Comparison of ENCODE assay signal across 9 cellular contexts in the genomic region with DNA sequence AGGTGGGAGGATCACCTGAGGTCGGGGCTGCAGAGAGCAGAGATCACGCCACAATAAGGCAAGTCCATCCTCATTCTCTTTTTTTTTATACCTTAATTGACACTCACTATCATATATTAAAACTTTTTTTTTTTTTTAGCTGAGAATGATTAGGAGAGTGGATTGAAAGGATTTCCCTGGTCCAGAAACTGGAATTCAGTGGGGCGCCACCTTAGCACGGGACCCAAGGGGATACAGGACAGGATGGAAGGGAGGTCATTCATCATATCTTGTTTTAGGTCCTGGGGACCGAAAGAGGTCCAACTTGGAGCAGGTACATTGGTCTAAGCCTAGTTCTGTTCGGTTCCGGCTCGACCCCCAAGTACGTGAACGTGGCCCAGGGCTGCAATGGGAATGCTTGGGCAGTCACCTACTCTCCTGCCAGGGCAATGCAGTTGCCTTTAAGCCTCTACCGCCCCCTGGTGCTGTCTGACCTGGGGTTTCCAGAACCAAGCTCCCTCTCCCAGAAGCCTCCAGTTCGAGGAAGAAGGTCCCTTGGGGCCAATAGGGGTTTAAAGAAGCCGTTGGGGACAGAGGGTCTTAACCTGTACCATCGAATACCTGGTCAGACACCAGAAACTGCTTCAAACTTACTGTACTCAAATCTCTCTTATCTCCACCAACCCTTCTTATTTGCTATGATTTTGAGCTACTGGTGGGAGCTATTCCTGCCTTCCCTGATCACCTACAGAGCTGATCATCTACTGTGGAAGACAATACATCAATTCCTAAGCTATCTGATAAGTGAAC. TPM values are rescaled to one million over a fixed set of nuclear protein-coding genes. Genes with fewer than 3 reads are reported as not detected.
DNase-seq lines count a peak whose midpoint lies in the region; ATAC-seq and TF ChIP-seq lines count a peak whose summit lies in the region.
"Had no signal": no experiment of that assay in that cellular context is flagged by ENCODE, and none has a peak within 500 bp of the region (broad histone marks: within the 10 kb centered on the region; RNA-seq: fewer than 3 reads in every experiment).

No MANE protein-coding gene starts in this region.

- H3K4me3 ChIP-seq in NB4 (ENCODE audit: low read depth, low read length) (no peak overlapping the region), tibial artery (no peak overlapping the region)

- H3K27ac ChIP-seq in tibial artery: no peak overlapping the region

- H3K36me3 ChIP-seq in tibial artery: no peaks in the 10 kb centered on the region

- TF ChIP-seq CTCF in GM10266 (IDR thresholded peaks at IDR 0.05; ENCODE audit: control insufficient read depth, insufficient read depth, low read depth, missing control alignments): peak; percentile 71
- peak; percentile 80 for TF ChIP-seq CTCF in NB4 (IDR thresholded peaks at IDR 0.05; ENCODE audit: low read depth, low read length)
- peak; percentile 49 to 56 for TF ChIP-seq CTCF in tibial artery (IDR thresholded peaks at IDR 0.05)

- ATAC-seq in GM18909 (IDR thresholded peaks at IDR 0.05; ENCODE audit: poor library complexity, unreplicated experiment) (no peak), GM19467 (IDR thresholded peaks at IDR 0.05; ENCODE audit: unreplicated experiment) (no peak)

- no peaks in the 10 kb centered on the region for H3K4me1 ChIP-seq in tibial artery

- no peak for TF ChIP-seq POLR2A in NB4 (IDR thresholded peaks at IDR 0.05; ENCODE audit: extremely low read depth, insufficient read length)

- intact Hi-C loops in tibial artery (cut with DNase I; ENCODE audit: low total_unique reads): no loop called here

- DNase-seq in GM10266 (ENCODE audit: extremely low spot score) (peak; percentile 86), NB4 (ENCODE audit: low read depth) (peak; percentile 74), ecto neural progenitor cell (ENCODE audit: low spot score) (peak; percentile 74), mucosa of gallbladder (ENCODE audit: low spot score) (peak; percentile 59), tibial artery (peak; percentile 53 to 77)
- DNase-seq in activated CD4-positive, alpha-beta T cell treated with anti-CD3 and anti-CD28 coated beads for 24 hours (ENCODE audit: low read depth in 2 of 2): peak; percentile 31 to 56
- DNase-seq: activated B cell treated with CpG ODN at 0.5 μM for 24 hours had no signal

- no peaks in the 10 kb centered on the region for H3K9me3 ChIP-seq in tibial artery

- peaks cover 0 to 19% of the 10 kb centered on the region in 2 donors for H3K27me3 ChIP-seq in tibial artery

RNA-seq across cellular contexts. Expression of a gene that starts 19.9 kb away (rescaled TPM):
- 33.3 TPM for total RNA-seq in mucosa of gallbladder

RNA-seq across cellular contexts. Expression of a gene that starts 34.2 kb away (rescaled TPM):
- total RNA-seq in mucosa of gallbladder: 7.7 TPM
